In genomic region chr12:115394498-115395220, GRCh38 we compare ENCODE assay signal across 20 cellular contexts.
DNase-seq lines count a peak whose midpoint lies in the region; ATAC-seq and TF ChIP-seq lines count a peak whose summit lies in the region.
"Had no signal": no experiment of that assay in that cellular context is flagged by ENCODE, and none has a peak within 500 bp of the region (broad histone marks: within the 10 kb centered on the region; RNA-seq: fewer than 3 reads in every experiment).

No MANE protein-coding gene starts in this region.

- no peaks in the 10 kb centered on the region for H3K27me3 ChIP-seq in BLaER1 treated with 17β-estradiol and CSF1 and Interleukin-3, amounts not matched to agents 10 nM and 100 nM
- H3K27me3 ChIP-seq in mesenchymal stem cell (ENCODE audit: control insufficient read depth in 1 of 2, insufficient read depth in 1 of 2, low read length in 2 of 2) (no peaks in the 10 kb centered on the region), SK-N-SH (ENCODE audit: insufficient read depth) (no peaks in the 10 kb centered on the region)
- H3K27me3 ChIP-seq: cardiac muscle cell, tibial artery had no signal

- H3K4me3 ChIP-seq in BLaER1 treated with 17β-estradiol and CSF1 and Interleukin-3, amounts not matched to agents 10 nM and 100 nM, result no peak overlapping the region
- H3K4me3 ChIP-seq in mesenchymal stem cell (ENCODE audit: insufficient read depth in 1 of 2, low read depth in 1 of 2, low read length in 2 of 2) (no peak overlapping the region), SK-N-SH (ENCODE audit: low read depth in 2 of 2, low read length in 1 of 2) (no peak overlapping the region)
- H3K4me3 ChIP-seq: cardiac muscle cell, pancreas, tibial artery had no signal

- peak overlapping the region in 7 of 11 experiments; percentile 4 to 28 (median 25); a peak in 8 of 22 replicates for H3K4me2 ChIP-seq in BLaER1 treated with 17β-estradiol and CSF1 and Interleukin-3, amounts not matched to agents 10 nM and 100 nM
- H3K4me2 ChIP-seq in mesenchymal stem cell (ENCODE audit: low read length, poor library complexity, severe bottlenecking), result no peak overlapping the region
- no peak overlapping the region for H3K4me2 ChIP-seq in SK-N-SH

- H3K14ac ChIP-seq in mesenchymal stem cell (ENCODE audit: low read length in 2 of 2), result no peak overlapping the region

- H2BK12ac ChIP-seq in mesenchymal stem cell (ENCODE audit: low read length in 2 of 2), result no peak overlapping the region

- no peaks in the 10 kb centered on the region for H3F3A ChIP-seq in SK-N-SH (replicated peaks; ENCODE audit: insufficient read depth)

- no peaks in the 10 kb centered on the region for H3K79me1 ChIP-seq in mesenchymal stem cell (replicated peaks; ENCODE audit: low read length, poor library complexity, severe bottlenecking)

- H3K4me1 ChIP-seq in BLaER1 treated with 17β-estradiol and CSF1 and Interleukin-3, amounts not matched to agents 10 nM and 100 nM, result peaks cover 0 to 8% (median 0%) of the 10 kb centered on the region in 10 experiments; a peak in 5 of 20 replicates
- H3K4me1 ChIP-seq in mesenchymal stem cell (ENCODE audit: control insufficient read depth, insufficient read depth, low read depth, low read length), result no peaks in the 10 kb centered on the region
- no peaks in the 10 kb centered on the region; a peak in 1 of 4 replicates for H3K4me1 ChIP-seq in SK-N-SH (ENCODE audit: control insufficient read depth in 1 of 2, insufficient read depth in 2 of 2, low read depth in 1 of 2, low read length in 1 of 2)
- H3K4me1 ChIP-seq: pancreas, tibial artery had no signal

- H2AK5ac ChIP-seq in mesenchymal stem cell (ENCODE audit: low read length, severe bottlenecking), result no peak overlapping the region

- no peak for TF ChIP-seq EP300 in SK-N-SH (IDR thresholded peaks at IDR 0.05; ENCODE audit: borderline replicate concordance in 1 of 2, low read depth in 1 of 2, low read length in 1 of 2)

- no peaks in the 10 kb centered on the region for H3K9me2 ChIP-seq in SK-N-SH

- H2AFZ ChIP-seq in mesenchymal stem cell (ENCODE audit: low read depth, low read length), result no peak overlapping the region
- no peak overlapping the region for H2AFZ ChIP-seq in SK-N-SH (ENCODE audit: low read depth)

- H3K9ac ChIP-seq in BLaER1 treated with 17β-estradiol and CSF1 and Interleukin-3, amounts not matched to agents 10 nM and 100 nM, result no peak overlapping the region
- no peak overlapping the region for H3K9ac ChIP-seq in mesenchymal stem cell (ENCODE audit: low read length)
- no peak overlapping the region for H3K9ac ChIP-seq in SK-N-SH

- TF ChIP-seq CTCF in SK-N-SH (IDR thresholded peaks at IDR 0.05), result no peak

- peaks cover 19 to 34% (median 26%) of the 10 kb centered on the region in 11 experiments for H3K9me3 ChIP-seq in BLaER1 treated with 17β-estradiol and CSF1 and Interleukin-3, amounts not matched to agents 10 nM and 100 nM (replicated peaks in 1 of 11)
- H3K9me3 ChIP-seq in mesenchymal stem cell (ENCODE audit: control insufficient read depth, low read length) (peaks cover 11% of the 10 kb centered on the region), SK-N-SH (no peaks in the 10 kb centered on the region)

- H3K36me3 ChIP-seq in BLaER1 treated with 17β-estradiol and CSF1 and Interleukin-3, amounts not matched to agents 10 nM and 100 nM, result no peaks in the 10 kb centered on the region
- no peaks in the 10 kb centered on the region for H3K36me3 ChIP-seq in mesenchymal stem cell (ENCODE audit: control insufficient read depth in 1 of 2, insufficient read depth in 2 of 2, low read depth in 1 of 2, low read length in 2 of 2)
- H3K36me3 ChIP-seq in SK-N-SH (replicated peaks in 1 of 2; ENCODE audit: control insufficient read depth in 1 of 2, insufficient read depth in 2 of 2, low read length in 1 of 2), result no peaks in the 10 kb centered on the region
- H3K36me3 ChIP-seq: cardiac muscle cell, pancreas, tibial artery had no signal

- H4K91ac ChIP-seq in mesenchymal stem cell (ENCODE audit: low read length), result no peak overlapping the region

- H3K23ac ChIP-seq in mesenchymal stem cell (ENCODE audit: low read length in 2 of 2), result no peak overlapping the region

- CTCF ChIA-PET in SK-N-SH (lab: Yijun Ruan, JAX), result interaction anchor here (0.8 kb wide), 1 partner anchor 60 kb away, joined by 4 read pairs; no protein-coding TSS in a partner anchor

- POLR2A ChIA-PET in SK-N-SH (lab: Yijun Ruan, JAX), result interaction anchor here (0.5 to 1.2 kb wide), 2 partner anchors 16 to 710 kb away, joined by 3 read pairs; no protein-coding TSS in a partner anchor

- DNase-seq in HCEC 1CT (peak; percentile 43), NCI-H774 (lab: John Stamatoyannopoulos, UW) (peak; percentile 57), mesenchymal stem cell (peak; percentile 16), DMS79 treated with DMSO at 0.1 percent for 48 hours (lab: John Stamatoyannopoulos, UW) (no peak), NOMO-1 (lab: John Stamatoyannopoulos, UW; ENCODE audit: unreplicated experiment in 2 of 2) (no peak), SK-N-SH (no peak)
- DNase-seq: activated CD4-positive, alpha-beta T cell treated with anti-CD3 and anti-CD28 coated beads, Interleukin-2, amount 50 U/mL, for 4 hours; activated naive CD8-positive, alpha-beta T cell treated with anti-CD3 and anti-CD28 coated beads, Interleukin-2, amount 10 ng/mL, durations not matched to agents 7 days and 5 days; activated T-cell treated with anti-CD3 and anti-CD28 coated beads, Interleukin-2, amount 50 U/mL, for 4 hours; effector CD4-positive, alpha-beta T cell; hippocampal formation; KBM-7; NCI-H82; pancreas; tibial artery had no signal

- no peak overlapping the region for H2BK5ac ChIP-seq in mesenchymal stem cell (ENCODE audit: low read depth, low read length, poor library complexity, severe bottlenecking)

- 79% methylated on average over 2 of the region's 5 CpGs for WGBS in mesenchymal stem cell
- WGBS in SK-N-SH (ENCODE audit: low lambda C conversion rate), result 56% methylated on average over 5 of the region's 5 CpGs

- H3K27ac ChIP-seq in BLaER1 treated with 17β-estradiol and CSF1 and Interleukin-3, amounts not matched to agents 10 nM and 100 nM, result no peak overlapping the region
- H3K27ac ChIP-seq in mesenchymal stem cell (ENCODE audit: low read length, poor library complexity, severe bottlenecking) (no peak overlapping the region), SK-N-SH (ENCODE audit: low read depth in 2 of 2, low read length in 1 of 2) (no peak overlapping the region)
- H3K27ac ChIP-seq: cardiac muscle cell, HL-60, pancreas, tibial artery had no signal

- H3K4ac ChIP-seq in mesenchymal stem cell (ENCODE audit: low read depth in 1 of 2, low read length in 2 of 2), result no peak overlapping the region

- no peak for ATAC-seq in GM21367 (IDR thresholded peaks at IDR 0.05; ENCODE audit: unreplicated experiment)
- ATAC-seq: activated T-cell treated with anti-CD3 and anti-CD28 coated beads, Interleukin-2, amount 50 U/mL, for 4 hours; Panc1 had no signal

- no peak overlapping the region for H4K8ac ChIP-seq in mesenchymal stem cell (ENCODE audit: low read length)

- H4K20me1 ChIP-seq in BLaER1 treated with 17β-estradiol and CSF1 and Interleukin-3, amounts not matched to agents 10 nM and 100 nM, result no peaks in the 10 kb centered on the region
- no peaks in the 10 kb centered on the region for H4K20me1 ChIP-seq in SK-N-SH (ENCODE audit: insufficient read depth)

- no peak for TF ChIP-seq RAD21 in SK-N-SH (IDR thresholded peaks at IDR 0.05; ENCODE audit: low read length)

- no peak overlapping the region for H3K18ac ChIP-seq in mesenchymal stem cell (ENCODE audit: low read depth in 1 of 2, low read length in 2 of 2)

- no peak overlapping the region for H2BK120ac ChIP-seq in mesenchymal stem cell (ENCODE audit: low read depth, low read length)

- H3K79me2 ChIP-seq in SK-N-SH (ENCODE audit: insufficient read depth), result no peaks in the 10 kb centered on the region

- H2BK15ac ChIP-seq in mesenchymal stem cell (ENCODE audit: low read depth, poor library complexity, severe bottlenecking), result no peak overlapping the region

TF ChIP-seq in SK-N-SH, 30 proteins besides CTCF, POLR2A, EP300 and RAD21:
- no peak for TF ChIP-seq MAX (IDR thresholded peaks at IDR 0.05; ENCODE audit: low read depth)
- no peak for TF ChIP-seq RFX5 (IDR thresholded peaks at IDR 0.05; ENCODE audit: low read length)
- no peak for TF ChIP-seq POLR2AphosphoS5 (IDR thresholded peaks at IDR 0.05; ENCODE audit: low read depth, low read length)
- TF ChIP-seq YY1 (IDR thresholded peaks at IDR 0.05; ENCODE audit: low read depth), result no peak
- no peak for TF ChIP-seq CHD2 (IDR thresholded peaks at IDR 0.05; ENCODE audit: low read length, partially characterized antibody)

Comparison
In these comparisons a context has a peak if more than half of its experiments do, and no peak if none do; other contexts are left out.
1. H3K4me2 ChIP-seq: peak in BLaER1 treated with 17β-estradiol and CSF1 and Interleukin-3, amounts not matched to agents 10 nM and 100 nM (7 of 11); none in mesenchymal stem cell (single experiment) and SK-N-SH (single experiment).
2. DNase-seq: peak in HCEC 1CT (single experiment), NCI-H774 (single experiment) and mesenchymal stem cell (single experiment); none in DMS79 treated with DMSO at 0.1 percent for 48 hours (single experiment), NOMO-1 (0 of 2) and SK-N-SH (single experiment).